In genomic region chr2:142180820-142181533, GRCh38 we compare ENCODE assay signal across 1 cellular context.
TF ChIP-seq lines count a peak whose summit lies in the region.

No MANE protein-coding gene starts in this region.

TF ChIP-seq in HepG2, 621 proteins besides CTCF, POLR2A, EP300 and RAD21 (continued from another document):
- TF ChIP-seq ZNF574 (CRISPR knock-in tag; IDR thresholded peaks at IDR 0.05): peak; percentile 14; the same call in 1 of the 2 replicates
- no peak for TF ChIP-seq MYC (CRISPR knock-in tag; IDR thresholded peaks at IDR 0.05; ENCODE audit: borderline replicate concordance)
- peak; percentile 33; the same call in 1 of the 2 replicates for TF ChIP-seq ZMYM4 (CRISPR knock-in tag; IDR thresholded peaks at IDR 0.05)
- 0 out of 2 replicates have a peak, but pooled peaks have one; percentile 28 for TF ChIP-seq ZNF431 (CRISPR knock-in tag; IDR thresholded peaks at IDR 0.05; ENCODE audit: borderline replicate concordance, low read depth)
- TF ChIP-seq ZNF280B (CRISPR knock-in tag; IDR thresholded peaks at IDR 0.05; ENCODE audit: borderline replicate concordance): no peak
